8 cellular contexts compared by ENCODE assay signal in genomic region chr13:95676100-95676774, GRCh38. TPM values are rescaled to one million over a fixed set of nuclear protein-coding genes. Genes with fewer than 3 reads are reported as not detected.
A peak's percentile ranks its signal among the peaks of the same experiment; 100 is the strongest.
DNase-seq lines count a peak whose midpoint lies in the region; ATAC-seq and TF ChIP-seq lines count a peak whose summit lies in the region.

No MANE protein-coding gene starts in this region.

- WGBS in thyroid gland, 2 donors = 0 to 1% methylated on average over 28 to 33 of the region's 33 CpGs

- peak overlapping the region; percentile 88 to 99 (median 94) for H3K27ac ChIP-seq in BLaER1 treated with 17β-estradiol and CSF1 and Interleukin-3, amounts not matched to agents 10 nM and 100 nM
- H3K27ac ChIP-seq in thyroid gland = peak overlapping the region; percentile 92 to 97 (median 94)

- H3K9me3 ChIP-seq in BLaER1 treated with 17β-estradiol and CSF1 and Interleukin-3, amounts not matched to agents 10 nM and 100 nM (replicated peaks in 1 of 11) = peaks cover 9 to 47% (median 38%) of the 10 kb centered on the region in 11 experiments
- no peaks in the 10 kb centered on the region for H3K9me3 ChIP-seq in thyroid gland

- H3K36me3 Mint-ChIP-seq in chondrocyte (ENCODE audit: low read depth) = peaks cover 9% of the 10 kb centered on the region

- H3K4me1 ChIP-seq in BLaER1 treated with 17β-estradiol and CSF1 and Interleukin-3, amounts not matched to agents 10 nM and 100 nM = peaks cover 24 to 56% (median 30%) of the 10 kb centered on the region in 10 experiments
- peaks cover 19 to 25% of the 10 kb centered on the region in 2 donors for H3K4me1 ChIP-seq in thyroid gland

- H3K4me1 Mint-ChIP-seq in chondrocyte (ENCODE audit: low read depth) = peaks cover 48% of the 10 kb centered on the region

- ATAC-seq in GM19372 (IDR thresholded peaks at IDR 0.05; ENCODE audit: low read depth, unreplicated experiment) = peak; percentile 8

- no peaks in the 10 kb centered on the region for H3K27me3 ChIP-seq in BLaER1 treated with 17β-estradiol and CSF1 and Interleukin-3, amounts not matched to agents 10 nM and 100 nM
- no peaks in the 10 kb centered on the region for H3K27me3 ChIP-seq in thyroid gland

- peaks cover 0 to 39% (median 31%) of the 10 kb centered on the region in 11 experiments; a peak in 18 of 22 replicates for H4K20me1 ChIP-seq in BLaER1 treated with 17β-estradiol and CSF1 and Interleukin-3, amounts not matched to agents 10 nM and 100 nM

- peak overlapping the region; percentile 98 for H3K27ac Mint-ChIP-seq in chondrocyte (ENCODE audit: unreplicated experiment)

- peak overlapping the region; percentile 95 for H3K4me3 Mint-ChIP-seq in chondrocyte (ENCODE audit: unreplicated experiment)

- no peak for TF ChIP-seq POLR2A in thyroid gland (IDR thresholded peaks at IDR 0.05)

- H3K27me3 Mint-ChIP-seq in chondrocyte (ENCODE audit: low read depth) = no peaks in the 10 kb centered on the region

- DNase-seq in HT1080 (ENCODE audit: low read depth) (peak; percentile 55), SIG-M5 (lab: John Stamatoyannopoulos, UW) (peak; percentile 37), chondrocyte (ENCODE audit: low spot score) (no peak), medulla oblongata (ENCODE audit: extremely low spot score) (peak; percentile 35), thyroid gland (peak; percentile 26), foreskin melanocyte (no peak)

- intact Hi-C loops in thyroid gland (cut with DNase I) = no loop called here

- peak overlapping the region; percentile 91 to 99 (median 97) for H3K9ac ChIP-seq in BLaER1 treated with 17β-estradiol and CSF1 and Interleukin-3, amounts not matched to agents 10 nM and 100 nM

- peak overlapping the region; percentile 68 to 91 (median 85) for H3K4me2 ChIP-seq in BLaER1 treated with 17β-estradiol and CSF1 and Interleukin-3, amounts not matched to agents 10 nM and 100 nM

- peak overlapping the region; percentile 84 to 100 (median 94) for H3K4me3 ChIP-seq in BLaER1 treated with 17β-estradiol and CSF1 and Interleukin-3, amounts not matched to agents 10 nM and 100 nM
- peak overlapping the region; percentile 29 to 82 (median 80) for H3K4me3 ChIP-seq in thyroid gland (replicated peaks in 1 of 3)

- H3K9me3 Mint-ChIP-seq in chondrocyte (ENCODE audit: low read depth) = peaks cover 14% of the 10 kb centered on the region

- TF ChIP-seq CTCF in chondrocyte (IDR thresholded peaks at IDR 0.05) = no peak
- TF ChIP-seq CTCF in thyroid gland (IDR thresholded peaks at IDR 0.05) = no peak

- peaks cover under 1 to 42% (median 25%) of the 10 kb centered on the region in 11 experiments; a peak in 21 of 22 replicates for H3K36me3 ChIP-seq in BLaER1 treated with 17β-estradiol and CSF1 and Interleukin-3, amounts not matched to agents 10 nM and 100 nM
- H3K36me3 ChIP-seq in thyroid gland = no peaks in the 10 kb centered on the region

RNA-seq across cellular contexts. Expression of gene DNAJC3, which starts 0.7 kb away (rescaled TPM):
- 17.6 and 21.8 TPM in 2 replicates for total RNA-seq in HT1080 (2014; rRNA removed; shearing (Covaris generic))
- 13.8 and 16.7 TPM in 2 replicates for polyA plus RNA-seq in HT1080 (2015; cell fraction: cytosol; rRNA removed)
- 16.6 and 19.0 TPM in 2 replicates for polyA plus RNA-seq in HT1080 (2015; cell fraction: nucleus; rRNA removed)
- total RNA-seq in chondrocyte (53.9 to 73.5 TPM (median 55.1 TPM) in 3 replicates), thyroid gland (100 to 1,000 TPM in 3 of 4 donors, 10 to 100 TPM in 1; 92.2 to 164 (median 125) TPM)

RNA-seq across cellular contexts. Expression of gene DZIP1, which starts 31.7 kb away (rescaled TPM):
- 19.0 and 25.0 TPM in 2 replicates for total RNA-seq in HT1080 (2014; rRNA removed; shearing (Covaris generic))
- 14.7 and 16.0 TPM in 2 replicates for polyA plus RNA-seq in HT1080 (2015; cell fraction: cytosol; rRNA removed)
- polyA plus RNA-seq in HT1080 (2015; cell fraction: nucleus; rRNA removed) = 26.4 and 27.2 TPM in 2 replicates
- total RNA-seq in chondrocyte = 39.8 to 59.9 TPM (median 42.4 TPM) in 3 replicates
- total RNA-seq in thyroid gland = 1 to 10 TPM; 4.3 to 8.5 (median 6.3) TPM

Comparison
In these comparisons a context has a peak if more than half of its experiments do, and no peak if none do; other contexts are left out.
1. DNase-seq: peak in HT1080 (single experiment), SIG-M5 (single experiment), medulla oblongata (single experiment) and thyroid gland (2 of 2); none in chondrocyte (single experiment) and foreskin melanocyte (single experiment).